Comparison of ENCODE assay signal across 19 cellular contexts in genomic region chr2:85265304-85265703, GRCh38.
DNase-seq lines count a peak whose midpoint lies in the region; ATAC-seq and TF ChIP-seq lines count a peak whose summit lies in the region.
"Had no signal": no experiment of that assay in that cellular context is flagged by ENCODE, and none has a peak within 500 bp of the region (broad histone marks: within the 10 kb centered on the region; RNA-seq: fewer than 3 reads in every experiment).

No MANE protein-coding gene starts in this region.

- H3K4me1 ChIP-seq in muscle layer of colon (ENCODE audit: insufficient read depth, low read length): peaks cover 33% of the 10 kb centered on the region
- H3K4me1 ChIP-seq in tibial artery: peaks cover 0 to 46% (median 34%) of the 10 kb centered on the region in 4 donors
- H3K4me1 ChIP-seq: BLaER1 treated with 17β-estradiol and CSF1 and Interleukin-3, amounts not matched to agents 10 nM and 100 nM had no signal

- no peaks in the 10 kb centered on the region for H3K27me3 ChIP-seq in muscle layer of colon (ENCODE audit: control insufficient read depth in 1 of 2, insufficient read depth in 2 of 2, low read length in 2 of 2)
- H3K27me3 ChIP-seq in tibial artery: no peaks in the 10 kb centered on the region
- H3K27me3 ChIP-seq: BLaER1 treated with 17β-estradiol and CSF1 and Interleukin-3, amounts not matched to agents 10 nM and 100 nM had no signal

- no peak for ATAC-seq in stimulated activated naive B cell treated with anti-CD40 and anti-IgM and Interleukin-4, amounts not matched to agents 10 μg/mL and 1 μg/mL and 100 μg/mL, for 72 hours (replicated peaks)
- no peak for ATAC-seq in HG02571 (IDR thresholded peaks at IDR 0.05; ENCODE audit: unreplicated experiment)
- ATAC-seq: HCT116 had no signal

- H3K27ac ChIP-seq in RWPE1 (peak overlapping the region; percentile 65), muscle layer of colon (ENCODE audit: low read depth, low read length) (peak overlapping the region; percentile 1), tibial artery (peak overlapping the region; percentile 50 to 53)
- H3K27ac ChIP-seq: BLaER1 treated with 17β-estradiol and CSF1 and Interleukin-3, amounts not matched to agents 10 nM and 100 nM had no signal

- H3K4me1 Mint-ChIP-seq in stimulated activated naive B cell treated with anti-CD40 and anti-IgM and Interleukin-4, amounts not matched to agents 10 μg/mL and 1 μg/mL and 100 μg/mL, for 72 hours: no peaks in the 10 kb centered on the region
- H3K4me1 Mint-ChIP-seq: central memory CD8-positive, alpha-beta T cell; naive B cell had no signal

- H3K27ac Mint-ChIP-seq in stimulated activated naive B cell treated with anti-CD40 and anti-IgM and Interleukin-4, amounts not matched to agents 10 μg/mL and 1 μg/mL and 100 μg/mL, for 72 hours: no peak overlapping the region
- H3K27ac Mint-ChIP-seq: activated naive CD8-positive, alpha-beta T cell treated with anti-CD3 and anti-CD28 coated beads for 36 hours; naive B cell had no signal

- H3K4me3 Mint-ChIP-seq in stimulated activated naive B cell treated with anti-CD40 and anti-IgM and Interleukin-4, amounts not matched to agents 10 μg/mL and 1 μg/mL and 100 μg/mL, for 72 hours: no peak overlapping the region
- H3K4me3 Mint-ChIP-seq: activated naive CD8-positive, alpha-beta T cell treated with anti-CD3 and anti-CD28 coated beads for 36 hours; central memory CD8-positive, alpha-beta T cell; naive B cell had no signal

- DNase-seq in RWPE1 (ENCODE audit: low spot score) (no peak), globus pallidus (ENCODE audit: low spot score) (peak; percentile 36), tibial artery (no peak), T-helper 1 cell (no peak), DMS53 (lab: John Stamatoyannopoulos, UW) (no peak)
- no peak for DNase-seq in stimulated activated naive B cell treated with anti-CD40 and anti-IgM and Interleukin-4, amounts not matched to agents 10 μg/mL and 1 μg/mL and 100 μg/mL, for 72 hours
- DNase-seq: activated CD4-positive, alpha-beta T cell treated with anti-CD3 and anti-CD28 coated beads, Interleukin-2, amount 50 U/mL, for 4 hours; activated naive CD8-positive, alpha-beta T cell treated with anti-CD3 and anti-CD28 coated beads for 36 hours; activated T-cell treated with anti-CD3 and anti-CD28 coated beads, Interleukin-2, amount 50 U/mL, for 48 hours; KG1; naive B cell; NCI-H1105; NCI-H2227 treated with DMSO at 0.1 percent for 48 hours; stimulated activated CD4-positive, alpha-beta T cell treated with anti-CD3 and anti-CD28 coated beads, Interleukin-4, amount 100 ng/mL, for 4 hours had no signal

- CTCF ChIA-PET in RWPE1 (lab: Yijun Ruan, JAX): interaction anchor here (0.6 to 1.5 kb wide), 3 partner anchors 14 to 20 kb away, joined by 3 to 8 read pairs (median 3); no protein-coding TSS in a partner anchor

- H3K36me3 Mint-ChIP-seq in stimulated activated naive B cell treated with anti-CD40 and anti-IgM and Interleukin-4, amounts not matched to agents 10 μg/mL and 1 μg/mL and 100 μg/mL, for 72 hours: no peaks in the 10 kb centered on the region
- H3K36me3 Mint-ChIP-seq: activated naive CD8-positive, alpha-beta T cell treated with anti-CD3 and anti-CD28 coated beads for 36 hours; naive B cell had no signal

- POLR2A ChIA-PET in RWPE1 (lab: Yijun Ruan, JAX; ENCODE audit: low non-redundant PET): no interaction called here

- intact Hi-C loops in tibial artery (cut with DNase I; ENCODE audit: low total_unique reads): no loop called here

- H3K36me3 ChIP-seq in muscle layer of colon (ENCODE audit: insufficient read depth, low read length) (no peaks in the 10 kb centered on the region), tibial artery (no peaks in the 10 kb centered on the region)
- H3K36me3 ChIP-seq: BLaER1 treated with 17β-estradiol and CSF1 and Interleukin-3, amounts not matched to agents 10 nM and 100 nM had no signal

- H3K4me3 ChIP-seq in muscle layer of colon (ENCODE audit: low read depth in 1 of 2, low read length in 2 of 2): no peak overlapping the region
- no peak overlapping the region for H3K4me3 ChIP-seq in tibial artery
- H3K4me3 ChIP-seq: BLaER1 treated with 17β-estradiol and CSF1 and Interleukin-3, amounts not matched to agents 10 nM and 100 nM had no signal

- H3K27me3 Mint-ChIP-seq in stimulated activated naive B cell treated with anti-CD40 and anti-IgM and Interleukin-4, amounts not matched to agents 10 μg/mL and 1 μg/mL and 100 μg/mL, for 72 hours: peaks cover 26 to 35% of the 10 kb centered on the region in 2 donors
- H3K27me3 Mint-ChIP-seq: activated naive CD8-positive, alpha-beta T cell treated with anti-CD3 and anti-CD28 coated beads for 36 hours had no signal

- H3K9me3 ChIP-seq in muscle layer of colon (ENCODE audit: low read length) (no peaks in the 10 kb centered on the region), tibial artery (no peaks in the 10 kb centered on the region)
- H3K9me3 ChIP-seq: BLaER1 treated with 17β-estradiol and CSF1 and Interleukin-3, amounts not matched to agents 10 nM and 100 nM had no signal

- TF ChIP-seq CTCF in RWPE1 (conservative IDR thresholded peaks at IDR 0.05; ENCODE audit: low read depth) (no peak), tibial artery (IDR thresholded peaks at IDR 0.05) (no peak)

- no peaks in the 10 kb centered on the region for H3K9me3 Mint-ChIP-seq in stimulated activated naive B cell treated with anti-CD40 and anti-IgM and Interleukin-4, amounts not matched to agents 10 μg/mL and 1 μg/mL and 100 μg/mL, for 72 hours
- H3K9me3 Mint-ChIP-seq: activated naive CD8-positive, alpha-beta T cell treated with anti-CD3 and anti-CD28 coated beads for 36 hours; central memory CD8-positive, alpha-beta T cell; naive B cell had no signal

- H3K9ac ChIP-seq in muscle layer of colon (ENCODE audit: low read length): no peak overlapping the region
- H3K9ac ChIP-seq: BLaER1 treated with 17β-estradiol and CSF1 and Interleukin-3, amounts not matched to agents 10 nM and 100 nM had no signal

Comparison
In these comparisons a context has a peak if more than half of its experiments do, and no peak if none do; other contexts are left out.
1. H3K27ac ChIP-seq: peak in every context shown above with its lines; median percentile 65 in RWPE1; 52 in tibial artery; 1 in muscle layer of colon.